29 cellular contexts compared by ENCODE assay signal in the genomic region with DNA sequence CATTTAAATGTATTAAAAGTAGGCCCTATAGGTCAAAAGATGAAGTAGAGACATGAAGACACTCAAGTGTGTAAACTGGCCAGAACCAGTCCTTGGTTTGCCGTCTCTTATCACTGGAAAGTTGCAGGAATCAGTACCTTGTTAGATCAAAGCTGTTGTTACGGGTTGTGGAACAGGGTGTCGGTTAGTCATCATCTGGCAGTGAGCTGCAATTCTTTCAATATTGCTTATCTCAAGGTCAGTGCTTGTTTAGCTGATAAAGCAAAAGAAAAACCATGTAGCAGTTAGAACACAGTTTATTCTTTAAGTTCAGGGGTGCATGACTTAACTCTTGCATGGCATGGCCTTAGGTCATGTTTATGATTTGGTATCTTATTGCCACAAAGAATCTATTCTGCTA. TPM values are rescaled to one million over a fixed set of nuclear protein-coding genes. Genes with fewer than 3 reads are reported as not detected.
A peak's percentile ranks its signal among the peaks of the same experiment; 100 is the strongest.
DNase-seq lines count a peak whose midpoint lies in the region; ATAC-seq, FAIRE-seq and TF ChIP-seq lines count a peak whose summit lies in the region.
"Had no signal": no experiment of that assay in that cellular context is flagged by ENCODE, and none has a peak within 500 bp of the region (broad histone marks: within the 10 kb centered on the region; RNA-seq: fewer than 3 reads in every experiment).

No MANE protein-coding gene starts in this region.

- no peak overlapping the region for H3K9ac ChIP-seq in astrocyte (ENCODE audit: low read length)
- H3K9ac ChIP-seq: BLaER1 had no signal

- no peak overlapping the region for H3K4me2 ChIP-seq in astrocyte (ENCODE audit: low read length)
- H3K4me2 ChIP-seq: BLaER1 had no signal

- ATAC-seq in omental fat pad (ENCODE audit: low FRiP score) = peak; percentile 54
- no peak for ATAC-seq in GM21526 (IDR thresholded peaks at IDR 0.05; ENCODE audit: low FRiP score, unreplicated experiment)
- ATAC-seq in HG03045 (IDR thresholded peaks at IDR 0.05; ENCODE audit: unreplicated experiment) = no peak
- ATAC-seq: activated CD8-positive, alpha-beta memory T cell treated with anti-CD3 and anti-CD28 coated beads, Interleukin-2, amount 10 ng/mL, durations not matched to agents 7 days and 5 days; activated T-cell treated with anti-CD3 and anti-CD28 coated beads, Interleukin-2, amount 50 U/mL, for 72 hours; gastrocnemius medialis; stimulated activated effector memory CD8-positive, alpha-beta T cell treated with anti-CD3 and anti-CD28 coated beads, Interleukin-12 subunit alpha, Interleukin-12 subunit beta, amount 100 ng/mL, for 72 hours; WTC11 had no signal

- no peaks in the 10 kb centered on the region for H3K36me3 Mint-ChIP-seq in astrocyte (ENCODE audit: low read depth, unreplicated experiment)
- H3K36me3 Mint-ChIP-seq: activated CD8-positive, alpha-beta memory T cell treated with anti-CD3 and anti-CD28 coated beads, Interleukin-2, amount 10 ng/mL, durations not matched to agents 7 days and 5 days; stimulated activated effector memory CD8-positive, alpha-beta T cell treated with anti-CD3 and anti-CD28 coated beads, Interleukin-12 subunit alpha, Interleukin-12 subunit beta, amount 100 ng/mL, for 72 hours had no signal

- no peak overlapping the region for H2AFZ ChIP-seq in astrocyte (ENCODE audit: low read depth, low read length)

- H3K79me2 ChIP-seq in astrocyte (ENCODE audit: insufficient read depth, low read length) = no peaks in the 10 kb centered on the region

- FAIRE-seq in astrocyte (lab: Jason Lieb, UNC) = no peak
- FAIRE-seq: GM12892, urothelium cell line had no signal

- H4K20me1 ChIP-seq in astrocyte (ENCODE audit: insufficient read depth, low read length) = no peaks in the 10 kb centered on the region
- H4K20me1 ChIP-seq: BLaER1 had no signal

- DNase-seq in ELF-1 (ENCODE audit: low read depth, low spot score) (peak; percentile 6), astrocyte (ENCODE audit: low read depth) (peak; percentile 3), glomerular endothelial cell (ENCODE audit: extremely low read depth, low read depth, low spot score) (peak; percentile 10), omental fat pad (ENCODE audit: low spot score) (no peak), DMS53 treated with DMSO at 0.1 percent for 48 hours (lab: John Stamatoyannopoulos, UW; ENCODE audit: unreplicated experiment) (no peak)
- DNase-seq in stimulated activated CD4-positive, alpha-beta T cell treated with anti-CD3 and anti-CD28 coated beads, Interleukin-4, amount 100 ng/mL, for 24 hours = no peak
- DNase-seq: activated CD4-positive, alpha-beta T cell treated with anti-CD3 and anti-CD28 coated beads, Interleukin-2, amount 50 U/mL, for 1 hour; activated CD8-positive, alpha-beta memory T cell treated with anti-CD3 and anti-CD28 coated beads, Interleukin-2, amount 10 ng/mL, durations not matched to agents 7 days and 5 days; activated naive CD4-positive, alpha-beta T cell treated with Interleukin-2 at 50 U/mL for 16 hours; activated T-cell treated with anti-CD3 and anti-CD28 coated beads, Interleukin-2, amount 50 U/mL, for 72 hours; amniotic stem cell; cerebellar nuclear complex; erythroblast; gastrocnemius medialis; hypothalamus; NCI-H1092 treated with DMSO at 0.1 percent for 48 hours; NCI-H2029; NCI-H2227 treated with DMSO at 0.1 percent for 48 hours had no signal

- H3K4me3 Mint-ChIP-seq in astrocyte (ENCODE audit: unreplicated experiment) = no peak overlapping the region
- H3K4me3 Mint-ChIP-seq: activated CD8-positive, alpha-beta memory T cell treated with anti-CD3 and anti-CD28 coated beads, Interleukin-2, amount 10 ng/mL, durations not matched to agents 7 days and 5 days; activated T-cell treated with anti-CD3 and anti-CD28 coated beads, Interleukin-2, amount 50 U/mL, for 72 hours; stimulated activated effector memory CD8-positive, alpha-beta T cell treated with anti-CD3 and anti-CD28 coated beads, Interleukin-12 subunit alpha, Interleukin-12 subunit beta, amount 100 ng/mL, for 72 hours; WTC11 had no signal

- H3K9me3 ChIP-seq in astrocyte (ENCODE audit: insufficient read depth, low read depth, low read length) = no peaks in the 10 kb centered on the region
- H3K9me3 ChIP-seq: gastrocnemius medialis, HAP-1, suprapubic skin had no signal

- TF ChIP-seq CTCF in astrocyte (IDR thresholded peaks at IDR 0.05; ENCODE audit: insufficient read depth, low read depth, low read length) = no peak
- no peak for TF ChIP-seq CTCF in omental fat pad (IDR thresholded peaks at IDR 0.05)

- no peak overlapping the region for H3K27ac Mint-ChIP-seq in astrocyte (ENCODE audit: unreplicated experiment)
- H3K27ac Mint-ChIP-seq: activated CD8-positive, alpha-beta memory T cell treated with anti-CD3 and anti-CD28 coated beads, Interleukin-2, amount 10 ng/mL, durations not matched to agents 7 days and 5 days; activated T-cell treated with anti-CD3 and anti-CD28 coated beads, Interleukin-2, amount 50 U/mL, for 72 hours; stimulated activated effector memory CD8-positive, alpha-beta T cell treated with anti-CD3 and anti-CD28 coated beads, Interleukin-12 subunit alpha, Interleukin-12 subunit beta, amount 100 ng/mL, for 72 hours; WTC11 had no signal

- no peaks in the 10 kb centered on the region for H3K27me3 Mint-ChIP-seq in astrocyte (ENCODE audit: low read depth, unreplicated experiment)
- H3K27me3 Mint-ChIP-seq: activated CD8-positive, alpha-beta memory T cell treated with anti-CD3 and anti-CD28 coated beads, Interleukin-2, amount 10 ng/mL, durations not matched to agents 7 days and 5 days had no signal

- no peaks in the 10 kb centered on the region for H3K36me3 ChIP-seq in astrocyte (ENCODE audit: insufficient read depth, low read length)
- H3K36me3 ChIP-seq: BLaER1, gastrocnemius medialis, HAP-1, suprapubic skin had no signal

- no peak overlapping the region for H3K4me3 ChIP-seq in astrocyte (ENCODE audit: insufficient read depth, low read depth, low read length)
- H3K4me3 ChIP-seq: BLaER1, gastrocnemius medialis, HAP-1, suprapubic skin had no signal

- H3K27ac ChIP-seq in astrocyte (ENCODE audit: low read depth, low read length) = no peak overlapping the region
- H3K27ac ChIP-seq: BLaER1, gastrocnemius medialis, suprapubic skin had no signal

- no peaks in the 10 kb centered on the region for H3K27me3 ChIP-seq in astrocyte (ENCODE audit: insufficient read depth, low read length)
- H3K27me3 ChIP-seq: BLaER1, gastrocnemius medialis, suprapubic skin had no signal

- H3K9me3 Mint-ChIP-seq in astrocyte (ENCODE audit: unreplicated experiment) = peaks cover 6% of the 10 kb centered on the region

- H3K4me1 ChIP-seq in astrocyte (ENCODE audit: insufficient read depth, low read length) = no peaks in the 10 kb centered on the region
- H3K4me1 ChIP-seq: BLaER1, gastrocnemius medialis, HAP-1, suprapubic skin had no signal

- peaks cover 2% of the 10 kb centered on the region for H3K4me1 Mint-ChIP-seq in astrocyte (ENCODE audit: low read depth, unreplicated experiment)
- H3K4me1 Mint-ChIP-seq: activated CD8-positive, alpha-beta memory T cell treated with anti-CD3 and anti-CD28 coated beads, Interleukin-2, amount 10 ng/mL, durations not matched to agents 7 days and 5 days; stimulated activated effector memory CD8-positive, alpha-beta T cell treated with anti-CD3 and anti-CD28 coated beads, Interleukin-12 subunit alpha, Interleukin-12 subunit beta, amount 100 ng/mL, for 72 hours had no signal

RNA-seq across cellular contexts. Expression of gene SLC13A1, which starts 10.0 kb away (rescaled TPM):
- total RNA-seq in astrocyte (not detected in 2 replicates), glomerular endothelial cell (not detected in 2 replicates), omental fat pad (not detected)
- total RNA-seq: activated CD8-positive, alpha-beta memory T cell treated with anti-CD3 and anti-CD28 coated beads, Interleukin-2, amount 10 ng/mL, durations not matched to agents 7 days and 5 days; activated T-cell treated with anti-CD3 and anti-CD28 coated beads, Interleukin-2, amount 50 U/mL, for 72 hours; gastrocnemius medialis; lung microvascular endothelial cell; renal cortical epithelial cell; suprapubic skin had no signal

Comparison
In these comparisons a context has a peak if more than half of its experiments do, and no peak if none do; other contexts are left out.
1. DNase-seq: peak in ELF-1 (single experiment), astrocyte (single experiment) and glomerular endothelial cell (single experiment); none in omental fat pad (single experiment), DMS53 treated with DMSO at 0.1 percent for 48 hours (single experiment) and stimulated activated CD4-positive, alpha-beta T cell treated with anti-CD3 and anti-CD28 coated beads, Interleukin-4, amount 100 ng/mL, for 24 hours (single experiment).